ENCODE assay signal across 8 cellular contexts in genomic region chr1:41109316-41110263, GRCh38.
DNase-seq lines count a peak whose midpoint lies in the region; ATAC-seq and TF ChIP-seq lines count a peak whose summit lies in the region.

No MANE protein-coding gene starts in this region.

- H4K20me1 ChIP-seq in GM23248 (ENCODE audit: insufficient read depth) = no peaks in the 10 kb centered on the region

- H3K27ac Mint-ChIP-seq in progenitor cell of endocrine pancreas = peak overlapping the region; percentile 88

- no peaks in the 10 kb centered on the region for H3K79me2 ChIP-seq in GM23248 (ENCODE audit: insufficient read depth)

- H3K4me3 ChIP-seq in GM23248 = peak overlapping the region; percentile 27

- no peak overlapping the region for H3K4me3 Mint-ChIP-seq in progenitor cell of endocrine pancreas (ENCODE audit: low read depth)

- H3K9me3 Mint-ChIP-seq in progenitor cell of endocrine pancreas (ENCODE audit: low read depth) = no peaks in the 10 kb centered on the region

- no peaks in the 10 kb centered on the region for H3K27me3 Mint-ChIP-seq in progenitor cell of endocrine pancreas

- peak overlapping the region; percentile 50 for H3K4me2 ChIP-seq in GM23248 (ENCODE audit: unreplicated experiment)

- peaks cover 26% of the 10 kb centered on the region for H3K4me1 ChIP-seq in GM23248 (ENCODE audit: insufficient read depth)

- no peaks in the 10 kb centered on the region for H3K36me3 ChIP-seq in GM23248 (ENCODE audit: low read depth)

- DNase-seq in GM23248 (peak; percentile 90), foreskin melanocyte (peak; percentile 78), progenitor cell of endocrine pancreas (ENCODE audit: low spot score, unreplicated experiment) (no peak), NCI-H345 (lab: John Stamatoyannopoulos, UW) (no peak)

- no peak for TF ChIP-seq CTCF in progenitor cell of endocrine pancreas (IDR thresholded peaks at IDR 0.05; ENCODE audit: unreplicated experiment)

- H2AFZ ChIP-seq in GM23248 = peak overlapping the region; percentile 30; the same call in 1 of the 2 replicates

- H3F3A ChIP-seq in GM23248 (ENCODE audit: insufficient read depth) = peaks cover 36% of the 10 kb centered on the region

- peak overlapping the region; percentile 76 for H3K27ac ChIP-seq in GM23248

- peaks cover 4% of the 10 kb centered on the region for H3K4me1 Mint-ChIP-seq in progenitor cell of endocrine pancreas (ENCODE audit: low read depth)

- peaks cover 13% of the 10 kb centered on the region for H3K36me3 Mint-ChIP-seq in progenitor cell of endocrine pancreas (ENCODE audit: insufficient read depth)

- no peaks in the 10 kb centered on the region for H3K9me2 ChIP-seq in GM23248 (ENCODE audit: insufficient read depth)

- ATAC-seq in SK-N-SH treated with all-trans-retinoic acid at 6 μM for 48 hours (peak; percentile 90), GM18511 (IDR thresholded peaks at IDR 0.05; ENCODE audit: unreplicated experiment) (no peak), HG02852 (IDR thresholded peaks at IDR 0.05; ENCODE audit: unreplicated experiment) (no peak), GM19023 (IDR thresholded peaks at IDR 0.05; ENCODE audit: unreplicated experiment) (no peak)

- in situ Hi-C loops in GM23248 (cut with MboI) = no loop called here

- no peaks in the 10 kb centered on the region for H3K9me3 ChIP-seq in GM23248 (ENCODE audit: low read depth)

- peak overlapping the region; percentile 42 for H3K9ac ChIP-seq in GM23248

- H3K27me3 ChIP-seq in GM23248 (replicated peaks; ENCODE audit: insufficient read depth) = no peaks in the 10 kb centered on the region

- 3 to 6% methylated on average over 4 of the region's 4 CpGs for WGBS in GM23248 (ENCODE audit: low coverage in 1 of 2, low lambda C conversion rate in 2 of 2, missing lambda C conversion rate in 2 of 2), 2 experiments

TF ChIP-seq in SK-N-SH treated with all-trans-retinoic acid at 6 μM for 48 hours, 23 proteins besides CTCF, POLR2A, EP300 and RAD21:
- no peak for TF ChIP-seq OSR1 (CRISPR knock-in tag; IDR thresholded peaks at IDR 0.05)
- no peak for TF ChIP-seq PATZ1 (CRISPR knock-in tag; IDR thresholded peaks at IDR 0.05; ENCODE audit: borderline replicate concordance)
- no peak for TF ChIP-seq ZNF565 (CRISPR knock-in tag; conservative IDR thresholded peaks at IDR 0.05; ENCODE audit: low read depth)
- TF ChIP-seq CSDC2 (CRISPR knock-in tag; IDR thresholded peaks at IDR 0.05) = 0 out of 2 replicates have a peak, but pooled peaks have one; percentile 60
- TF ChIP-seq BACH2 (CRISPR knock-in tag; IDR thresholded peaks at IDR 0.05; ENCODE audit: borderline replicate concordance) = no peak
- TF ChIP-seq ZNF8 (CRISPR knock-in tag; IDR thresholded peaks at IDR 0.05) = no peak
- TF ChIP-seq ARNTL (CRISPR knock-in tag; IDR thresholded peaks at IDR 0.05; ENCODE audit: borderline replicate concordance, low read depth) = no peak
- TF ChIP-seq RARB (CRISPR knock-in tag; IDR thresholded peaks at IDR 0.05) = no peak
- TF ChIP-seq ZFP30 (CRISPR knock-in tag; IDR thresholded peaks at IDR 0.05) = no peak
- peak; percentile 61 for TF ChIP-seq ISL1 (CRISPR knock-in tag; IDR thresholded peaks at IDR 0.05)
- TF ChIP-seq ZFP3 (CRISPR knock-in tag; IDR thresholded peaks at IDR 0.05) = peak; percentile 74; the same call in 1 of the 2 replicates
- no peak for TF ChIP-seq SNAI2 (CRISPR knock-in tag; IDR thresholded peaks at IDR 0.05)
- TF ChIP-seq, protein P1, sequence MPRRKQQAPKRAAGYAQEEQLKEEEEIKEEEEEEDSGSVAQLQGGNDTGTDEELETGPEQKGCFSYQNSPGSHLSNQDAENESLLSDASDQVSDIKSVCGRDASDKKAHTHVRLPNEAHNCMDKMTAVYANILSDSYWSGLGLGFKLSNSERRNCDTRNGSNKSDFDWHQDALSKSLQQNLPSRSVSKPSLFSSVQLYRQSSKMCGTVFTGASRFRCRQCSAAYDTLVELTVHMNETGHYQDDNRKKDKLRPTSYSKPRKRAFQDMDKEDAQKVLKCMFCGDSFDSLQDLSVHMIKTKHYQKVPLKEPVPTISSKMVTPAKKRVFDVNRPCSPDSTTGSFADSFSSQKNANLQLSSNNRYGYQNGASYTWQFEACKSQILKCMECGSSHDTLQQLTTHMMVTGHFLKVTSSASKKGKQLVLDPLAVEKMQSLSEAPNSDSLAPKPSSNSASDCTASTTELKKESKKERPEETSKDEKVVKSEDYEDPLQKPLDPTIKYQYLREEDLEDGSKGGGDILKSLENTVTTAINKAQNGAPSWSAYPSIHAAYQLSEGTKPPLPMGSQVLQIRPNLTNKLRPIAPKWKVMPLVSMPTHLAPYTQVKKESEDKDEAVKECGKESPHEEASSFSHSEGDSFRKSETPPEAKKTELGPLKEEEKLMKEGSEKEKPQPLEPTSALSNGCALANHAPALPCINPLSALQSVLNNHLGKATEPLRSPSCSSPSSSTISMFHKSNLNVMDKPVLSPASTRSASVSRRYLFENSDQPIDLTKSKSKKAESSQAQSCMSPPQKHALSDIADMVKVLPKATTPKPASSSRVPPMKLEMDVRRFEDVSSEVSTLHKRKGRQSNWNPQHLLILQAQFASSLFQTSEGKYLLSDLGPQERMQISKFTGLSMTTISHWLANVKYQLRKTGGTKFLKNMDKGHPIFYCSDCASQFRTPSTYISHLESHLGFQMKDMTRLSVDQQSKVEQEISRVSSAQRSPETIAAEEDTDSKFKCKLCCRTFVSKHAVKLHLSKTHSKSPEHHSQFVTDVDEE (CRISPR knock-in tag; IDR thresholded peaks at IDR 0.05) = no peak
- TF ChIP-seq, protein P2, sequence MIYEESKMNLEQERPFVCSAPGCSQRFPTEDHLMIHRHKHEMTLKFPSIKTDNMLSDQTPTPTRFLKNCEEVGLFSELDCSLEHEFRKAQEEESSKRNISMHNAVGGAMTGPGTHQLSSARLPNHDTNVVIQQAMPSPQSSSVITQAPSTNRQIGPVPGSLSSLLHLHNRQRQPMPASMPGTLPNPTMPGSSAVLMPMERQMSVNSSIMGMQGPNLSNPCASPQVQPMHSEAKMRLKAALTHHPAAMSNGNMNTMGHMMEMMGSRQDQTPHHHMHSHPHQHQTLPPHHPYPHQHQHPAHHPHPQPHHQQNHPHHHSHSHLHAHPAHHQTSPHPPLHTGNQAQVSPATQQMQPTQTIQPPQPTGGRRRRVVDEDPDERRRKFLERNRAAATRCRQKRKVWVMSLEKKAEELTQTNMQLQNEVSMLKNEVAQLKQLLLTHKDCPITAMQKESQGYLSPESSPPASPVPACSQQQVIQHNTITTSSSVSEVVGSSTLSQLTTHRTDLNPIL (CRISPR knock-in tag; IDR thresholded peaks at IDR 0.05; ENCODE audit: low read depth) = 0 out of 2 replicates have a peak, but pooled peaks have one; percentile 51
- no peak for TF ChIP-seq GLIS3 (CRISPR knock-in tag; IDR thresholded peaks at IDR 0.05)
- no peak for TF ChIP-seq CSRNP3 (CRISPR knock-in tag; IDR thresholded peaks at IDR 0.05)
- no peak for TF ChIP-seq ESRRG (CRISPR knock-in tag; IDR thresholded peaks at IDR 0.05)

Comparison
In these comparisons a context has a peak if more than half of its experiments do, and no peak if none do; other contexts are left out.
1. DNase-seq: peak in GM23248 (single experiment) and foreskin melanocyte (single experiment); none in progenitor cell of endocrine pancreas (single experiment) and NCI-H345 (single experiment).